In the genomic region with DNA sequence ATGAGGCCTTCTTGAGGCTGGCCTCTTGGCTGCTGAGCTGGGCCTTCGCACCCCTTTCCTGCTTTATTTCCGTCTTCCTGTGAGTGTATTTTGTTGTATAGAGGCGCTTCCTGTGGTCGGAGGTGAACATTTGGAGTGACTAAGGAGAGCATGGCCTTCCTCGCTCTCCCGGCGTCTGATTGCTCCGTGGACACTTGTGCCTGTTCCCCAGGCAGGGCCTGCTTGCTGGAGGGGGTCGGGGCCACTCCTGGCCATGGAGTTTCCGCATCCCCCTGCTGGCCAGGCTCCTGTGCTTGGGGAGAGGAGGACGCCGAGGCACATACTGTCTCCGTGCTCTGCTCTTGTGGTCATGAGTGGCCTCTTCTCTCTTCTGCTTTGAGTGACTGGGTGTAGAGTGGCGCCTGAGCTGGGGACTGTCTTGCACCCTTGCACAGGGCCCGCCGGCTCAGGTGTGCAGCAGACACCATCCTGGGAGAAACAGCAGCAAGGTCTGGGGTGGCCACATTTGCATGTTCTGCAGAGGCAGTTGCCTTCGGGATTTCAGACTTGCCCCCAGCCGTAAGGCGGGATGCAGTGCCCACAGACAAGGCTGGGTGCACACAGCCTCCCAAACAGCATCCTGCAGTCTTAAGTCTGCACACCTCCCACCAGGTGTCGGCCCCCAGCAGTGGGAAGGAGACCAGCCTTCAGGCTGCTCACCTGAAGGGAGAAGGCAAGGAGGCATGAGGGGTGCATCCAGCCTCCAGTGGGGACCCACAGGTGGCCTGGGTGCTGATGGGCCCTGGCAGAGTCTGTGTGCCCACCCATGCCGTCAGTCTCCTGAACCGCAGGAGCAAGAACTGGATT, we compare ENCODE assay signal across 10 cellular contexts. TPM values are rescaled to one million over a fixed set of nuclear protein-coding genes. Genes with fewer than 3 reads are reported as not detected.
A peak's percentile ranks its signal among the peaks of the same experiment; 100 is the strongest.
DNase-seq lines count a peak whose midpoint lies in the region; ATAC-seq and TF ChIP-seq lines count a peak whose summit lies in the region.
"Had no signal": no experiment of that assay in that cellular context is flagged by ENCODE, and none has a peak within 500 bp of the region (broad histone marks: within the 10 kb centered on the region; RNA-seq: fewer than 3 reads in every experiment).

No MANE protein-coding gene starts in this region.

- H3K27ac Mint-ChIP-seq in IgD-negative memory B cell (peak overlapping the region; percentile 85 to 97 (median 92)), brain (peak overlapping the region in 4 of 5 experiments; percentile 33 to 51 (median 34))
- peak overlapping the region; percentile 83 to 99 for H3K27ac Mint-ChIP-seq in natural killer cell treated with Interleukin-12 subunit alpha and Interleukin-12 subunit beta and Interleukin-15 and Interleukin-18, amount 100 ng/mL, for 72 hours

- H3K4me3 Mint-ChIP-seq in IgD-negative memory B cell (peak overlapping the region; percentile 12 to 92 (median 82)), brain (peak overlapping the region in 1 of 5 experiments; percentile 8)
- H3K4me3 Mint-ChIP-seq in natural killer cell treated with Interleukin-12 subunit alpha and Interleukin-12 subunit beta and Interleukin-15 and Interleukin-18, amount 100 ng/mL, for 72 hours = peak overlapping the region; percentile 84

- H3K4me1 Mint-ChIP-seq in IgD-negative memory B cell (peaks cover 66 to 76% (median 74%) of the 10 kb centered on the region in 3 donors), brain (peaks cover 85% of the 10 kb centered on the region)
- peaks cover 85 to 87% of the 10 kb centered on the region in 2 donors for H3K4me1 Mint-ChIP-seq in natural killer cell treated with Interleukin-12 subunit alpha and Interleukin-12 subunit beta and Interleukin-15 and Interleukin-18, amount 100 ng/mL, for 72 hours (ENCODE audit: low read depth in 2 of 2)

- CTCF ChIA-PET in A673 (lab: Charles Lee) = no interaction called here

- H3K4me3 ChIP-seq in BLaER1 (peak overlapping the region; percentile 3; the same call in 1 of the 2 replicates), A673 (ENCODE audit: low read depth, low read length, poor library complexity, severe bottlenecking) (no peak overlapping the region)

- H3K36me3 ChIP-seq in BLaER1 (peaks cover 14% of the 10 kb centered on the region), A673 (ENCODE audit: insufficient read depth, low read length, poor library complexity, severe bottlenecking) (no peaks in the 10 kb centered on the region)

- intact Hi-C loops in A673 (cut with micrococcal nuclease; ENCODE audit: unreplicated experiment) = no loop called here

- H3K27me3 Mint-ChIP-seq in IgD-negative memory B cell = peaks cover 1% of the 10 kb centered on the region
- H3K27me3 Mint-ChIP-seq in brain = no peaks in the 10 kb centered on the region
- H3K27me3 Mint-ChIP-seq in natural killer cell treated with Interleukin-12 subunit alpha and Interleukin-12 subunit beta and Interleukin-15 and Interleukin-18, amount 100 ng/mL, for 72 hours = no peaks in the 10 kb centered on the region

- TF ChIP-seq CTCF in brain (conservative IDR thresholded peaks at IDR 0.05) (no peak), A673 (conservative IDR thresholded peaks at IDR 0.05; ENCODE audit: low read depth, low read length) (no peak)

- H3K27me3 ChIP-seq in BLaER1 = no peaks in the 10 kb centered on the region
- no peaks in the 10 kb centered on the region for H3K27me3 ChIP-seq in A673 (replicated peaks; ENCODE audit: insufficient read depth, low read depth, low read length, poor library complexity)

- H3K4me2 ChIP-seq in BLaER1 = peak overlapping the region; percentile 93

- H3K36me3 Mint-ChIP-seq in IgD-negative memory B cell = peaks cover 8% of the 10 kb centered on the region
- peaks cover 2% of the 10 kb centered on the region for H3K36me3 Mint-ChIP-seq in brain
- H3K36me3 Mint-ChIP-seq in natural killer cell treated with Interleukin-12 subunit alpha and Interleukin-12 subunit beta and Interleukin-15 and Interleukin-18, amount 100 ng/mL, for 72 hours = no peaks in the 10 kb centered on the region

- H3K9me3 ChIP-seq in BLaER1 (no peaks in the 10 kb centered on the region), A673 (ENCODE audit: low read depth, low read length, poor library complexity, severe bottlenecking) (no peaks in the 10 kb centered on the region)

- H3K4me1 ChIP-seq in BLaER1 (peaks cover 100% of the 10 kb centered on the region), A673 (ENCODE audit: insufficient read depth, low read length, poor library complexity, severe bottlenecking) (peaks cover 22% of the 10 kb centered on the region)

- DNase-seq in natural killer cell treated with Interleukin-12 subunit alpha and Interleukin-12 subunit beta and Interleukin-15 and Interleukin-18, amount 100 ng/mL, for 72 hours (ENCODE audit: low spot score) = no peak
- DNase-seq in 8988T (no peak), A673 (ENCODE audit: low spot score) (no peak), NCI-H1092 (lab: John Stamatoyannopoulos, UW) (no peak)
- DNase-seq: effector CD8-positive, alpha-beta T cell; NCI-H187 treated with DMSO at 0.1 percent for 48 hours had no signal

- peak in 1 of 2 donors; percentile 18 for ATAC-seq in natural killer cell treated with Interleukin-12 subunit alpha and Interleukin-12 subunit beta and Interleukin-15 and Interleukin-18, amount 100 ng/mL, for 72 hours
- ATAC-seq in activated CD4-positive, CD25-positive, alpha-beta regulatory T cell treated with anti-CD3 and anti-CD28 coated beads, Interleukin-2, amount 50 U/mL, for 24 hours = no peak

- peak overlapping the region; percentile 57; the same call in 1 of the 2 replicates for H3K9ac ChIP-seq in BLaER1

- H3K9me3 Mint-ChIP-seq in IgD-negative memory B cell (no peaks in the 10 kb centered on the region), brain (no peaks in the 10 kb centered on the region)
- no peaks in the 10 kb centered on the region for H3K9me3 Mint-ChIP-seq in natural killer cell treated with Interleukin-12 subunit alpha and Interleukin-12 subunit beta and Interleukin-15 and Interleukin-18, amount 100 ng/mL, for 72 hours

- H3K27ac ChIP-seq in BLaER1 = peak overlapping the region; percentile 76
- H3K27ac ChIP-seq in A673 (ENCODE audit: low read depth, low read length, poor library complexity, severe bottlenecking) = no peak overlapping the region

- BruUV-seq in A673 (replicated peaks; lab: Mats Ljungman, UMichigan) = no TSS peak

- H4K20me1 ChIP-seq in BLaER1 = peaks cover 100% of the 10 kb centered on the region

- POLR2A ChIA-PET in A673 (lab: Charles Lee; ENCODE audit: low non-redundant PET) = no interaction called here

RNA-seq across cellular contexts. Expression of gene KLF13, which starts 16.4 kb away (rescaled TPM):
- 81.4 TPM for polyA plus RNA-seq in IgD-negative memory B cell
- 88.5 TPM for polyA plus RNA-seq in brain (ENCODE audit: insufficient read depth, low read depth, low replicate concordance)
- 100 to 1,000 TPM in 1 of 2 donors, 10 to 100 TPM in 1; 95.1 to 153 TPM for total RNA-seq in natural killer cell treated with Interleukin-12 subunit alpha and Interleukin-12 subunit beta and Interleukin-15 and Interleukin-18, amount 100 ng/mL, for 72 hours
- 22.1 and 23.5 TPM in 2 replicates for total RNA-seq in A673 (2021)

Comparison
In these comparisons a context has a peak if more than half of its experiments do, and no peak if none do; other contexts are left out.
1. H3K27ac Mint-ChIP-seq: peak in every context shown above with its lines; median percentile 92 in IgD-negative memory B cell; 91 in natural killer cell treated with Interleukin-12 subunit alpha and Interleukin-12 subunit beta and Interleukin-15 and Interleukin-18, amount 100 ng/mL, for 72 hours; 34 in brain.